Comparison of ENCODE assay signal across 1 cellular context in genomic region chr6:21752054-21752811, GRCh38.
TF ChIP-seq lines count a peak whose summit lies in the region.

No MANE protein-coding gene starts in this region.

TF ChIP-seq in A549, 52 proteins besides CTCF, POLR2A, EP300 and RAD21 (continued from another document):
- TF ChIP-seq CBX2 (IDR thresholded peaks at IDR 0.05; ENCODE audit: borderline replicate concordance, low read depth) (no peak), ZSCAN20 (CRISPR knock-in tag; IDR thresholded peaks at IDR 0.05) (no peak)
